ENCODE assay signal across 17 cellular contexts in genomic region chr2:206936456-206937222, GRCh38. TPM values are rescaled to one million over a fixed set of nuclear protein-coding genes. Genes with fewer than 3 reads are reported as not detected.
"Had no signal": no experiment of that assay in that cellular context is flagged by ENCODE, and none has a peak within 500 bp of the region (broad histone marks: within the 10 kb centered on the region; RNA-seq: fewer than 3 reads in every experiment).

No MANE protein-coding gene starts in this region.

- H3K27me3 ChIP-seq: esophagus muscularis mucosa, thyroid gland, uterus had no signal

- H3K27me3 Mint-ChIP-seq: central memory CD8-positive, alpha-beta T cell; naive thymus-derived CD8-positive, alpha-beta T cell had no signal

- H3K36me3 ChIP-seq: esophagus muscularis mucosa, thyroid gland, uterus had no signal

- H3K4me3 Mint-ChIP-seq: activated CD8-positive, alpha-beta T cell treated with anti-CD3 and anti-CD28 coated beads, Interleukin-2, amount 10 ng/mL, durations not matched to agents 7 days and 5 days; activated naive CD8-positive, alpha-beta T cell treated with anti-CD3 and anti-CD28 coated beads, Interleukin-2, amount 50 U/mL, for 24 hours; central memory CD8-positive, alpha-beta T cell; immature natural killer cell; naive thymus-derived CD8-positive, alpha-beta T cell; stimulated activated effector memory CD8-positive, alpha-beta T cell treated with anti-CD3 and anti-CD28 coated beads, Interleukin-12 subunit alpha, Interleukin-12 subunit beta, amount 100 ng/mL, for 72 hours had no signal

- H3K9me3 ChIP-seq: esophagus muscularis mucosa, mucosa of descending colon, thyroid gland, uterus had no signal

- H3K4me1 ChIP-seq: thyroid gland, uterus had no signal

- H3K27ac ChIP-seq: esophagus muscularis mucosa, thyroid gland, uterus had no signal

- H3K4me3 ChIP-seq: esophagus muscularis mucosa, mucosa of descending colon, thyroid gland, uterus had no signal

- H3K27ac Mint-ChIP-seq: activated CD8-positive, alpha-beta T cell treated with anti-CD3 and anti-CD28 coated beads, Interleukin-2, amount 10 ng/mL, durations not matched to agents 7 days and 5 days; activated naive CD8-positive, alpha-beta T cell treated with anti-CD3 and anti-CD28 coated beads, Interleukin-2, amount 50 U/mL, for 24 hours; immature natural killer cell; stimulated activated effector memory CD8-positive, alpha-beta T cell treated with anti-CD3 and anti-CD28 coated beads, Interleukin-12 subunit alpha, Interleukin-12 subunit beta, amount 100 ng/mL, for 72 hours had no signal

- H3K36me3 Mint-ChIP-seq: immature natural killer cell; stimulated activated effector memory CD8-positive, alpha-beta T cell treated with anti-CD3 and anti-CD28 coated beads, Interleukin-12 subunit alpha, Interleukin-12 subunit beta, amount 100 ng/mL, for 72 hours had no signal

- DNase-seq: activated CD4-positive, alpha-beta T cell treated with anti-CD3 and anti-CD28 coated beads for 1 hour; activated CD8-positive, alpha-beta memory T cell treated with anti-CD3 and anti-CD28 coated beads, Interleukin-2, amount 50 U/mL, for 48 hours; activated CD8-positive, alpha-beta T cell treated with anti-CD3 and anti-CD28 coated beads, Interleukin-2, amount 10 ng/mL, durations not matched to agents 7 days and 5 days; activated naive CD8-positive, alpha-beta T cell treated with anti-CD3 and anti-CD28 coated beads, Interleukin-2, amount 50 U/mL, for 24 hours; glutamatergic neuron; immature natural killer cell; left colon; mucosa of descending colon; naive thymus-derived CD8-positive, alpha-beta T cell; posterior cingulate gyrus; right cardiac atrium; SW 1271; thyroid gland; uterus had no signal

- H3K4me1 Mint-ChIP-seq: activated naive CD8-positive, alpha-beta T cell treated with anti-CD3 and anti-CD28 coated beads, Interleukin-2, amount 50 U/mL, for 24 hours; central memory CD8-positive, alpha-beta T cell; immature natural killer cell; naive thymus-derived CD8-positive, alpha-beta T cell; stimulated activated effector memory CD8-positive, alpha-beta T cell treated with anti-CD3 and anti-CD28 coated beads, Interleukin-12 subunit alpha, Interleukin-12 subunit beta, amount 100 ng/mL, for 72 hours had no signal

RNA-seq across cellular contexts. Expression of gene CPO, which starts 2.7 kb away (rescaled TPM):
- total RNA-seq: activated CD8-positive, alpha-beta T cell treated with anti-CD3 and anti-CD28 coated beads, Interleukin-2, amount 10 ng/mL, durations not matched to agents 7 days and 5 days; left colon; naive thymus-derived CD8-positive, alpha-beta T cell had no signal
- polyA plus RNA-seq: immature natural killer cell; naive thymus-derived CD8-positive, alpha-beta T cell had no signal
